ENCODE assay signal across 21 cellular contexts in the genomic region with DNA sequence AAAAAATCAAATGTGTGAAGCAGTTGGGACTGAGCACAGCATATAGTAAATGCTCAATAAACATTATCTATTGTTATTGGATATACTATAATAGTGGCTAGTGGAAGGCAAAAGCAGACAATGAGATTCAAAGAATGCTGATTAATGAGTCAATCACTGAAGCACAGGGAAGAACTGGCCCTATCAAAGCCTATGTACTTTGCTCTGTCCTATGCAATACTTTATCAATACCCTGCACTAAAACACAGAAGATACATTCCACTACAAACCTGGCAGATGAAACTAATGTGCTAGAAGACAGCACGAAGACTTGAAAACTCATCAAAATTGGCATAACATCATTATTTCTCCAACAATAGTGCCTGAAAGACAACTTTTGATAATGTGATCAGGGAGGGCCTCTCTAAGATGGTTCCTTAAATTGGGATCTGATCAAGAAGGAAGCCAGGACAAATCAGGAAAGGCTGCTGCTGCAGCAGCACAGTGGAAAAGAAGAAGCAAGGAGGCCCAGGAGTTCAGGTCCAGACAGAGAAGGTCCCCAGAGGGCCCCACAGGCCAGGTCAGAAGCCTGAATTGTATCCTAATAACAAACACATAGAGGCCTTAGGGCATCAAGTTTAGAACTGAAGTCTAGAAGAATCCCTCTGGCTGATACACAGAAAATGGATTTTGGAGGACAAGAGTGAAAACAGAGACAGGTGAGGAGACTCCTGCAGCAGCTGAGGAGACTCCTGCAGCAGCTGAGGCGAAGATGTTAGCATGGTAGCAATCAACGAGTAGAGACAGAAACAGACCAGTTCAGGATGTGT. TPM values are rescaled to one million over a fixed set of nuclear protein-coding genes. Genes with fewer than 3 reads are reported as not detected.
DNase-seq lines count a peak whose midpoint lies in the region; ATAC-seq and TF ChIP-seq lines count a peak whose summit lies in the region.
"Had no signal": no experiment of that assay in that cellular context is flagged by ENCODE, and none has a peak within 500 bp of the region (broad histone marks: within the 10 kb centered on the region; RNA-seq: fewer than 3 reads in every experiment).

No MANE protein-coding gene starts in this region.

- no peak for DNase-seq in T-helper 2 cell treated with Interferon-gamma antibody and Interleukin-4, amounts not matched to agents 5 μg/mL and 100 μg/mL, for 36 hours (ENCODE audit: low spot score)
- DNase-seq in T-helper 2 cell (no peak), naive B cell (no peak), coronary artery (ENCODE audit: low spot score) (no peak)
- DNase-seq in CD8-positive, alpha-beta memory T cell, result no peak
- no peak for DNase-seq in activated T-helper 1 cell treated with anti-CD3 and anti-CD28 coated beads, Interleukin-12 subunit alpha, Interleukin-12 subunit beta, Interleukin-2, Interleukin-4 antibody, amounts not matched to agents 30 ng/mL and 10 ng/mL and 1 ng/mL, durations not matched to agents 14 hours and 24 hours and 36 hours (ENCODE audit: low spot score)
- no peak for DNase-seq in stimulated activated CD4-positive, alpha-beta T cell treated with anti-CD3 and anti-CD28 coated beads, Interleukin-1b, Interleukin-23, amount 100 ng/mL, for 48 hours
- DNase-seq: brain microvascular endothelial cell; DMS53; effector memory CD4-positive, alpha-beta T cell; foreskin fibroblast; left ventricle myocardium inferior; NCI-H187; NCI-H526 treated with DMSO at 0.1 percent for 48 hours; posterior cingulate gyrus had no signal

- ATAC-seq in naive B cell (ENCODE audit: low read depth in 2 of 2), result no peak
- ATAC-seq in HG03460 (IDR thresholded peaks at IDR 0.05; ENCODE audit: unreplicated experiment), result no peak
- ATAC-seq: sciatic nerve had no signal

- no peaks in the 10 kb centered on the region for H3K9me3 ChIP-seq in CD8-positive, alpha-beta memory T cell (ENCODE audit: low read length)
- H3K9me3 ChIP-seq: left ventricle myocardium inferior, tibial nerve had no signal

- no peaks in the 10 kb centered on the region for H3K27me3 ChIP-seq in CD8-positive, alpha-beta memory T cell (ENCODE audit: insufficient read depth, low read length, poor library complexity, severe bottlenecking)
- H3K27me3 ChIP-seq: brain microvascular endothelial cell, tibial nerve had no signal

- no peaks in the 10 kb centered on the region for H3K9me3 Mint-ChIP-seq in T-helper 2 cell treated with Interferon-gamma antibody and Interleukin-4, amounts not matched to agents 5 μg/mL and 100 μg/mL, for 36 hours
- no peaks in the 10 kb centered on the region for H3K9me3 Mint-ChIP-seq in CD8-positive, alpha-beta memory T cell
- no peaks in the 10 kb centered on the region for H3K9me3 Mint-ChIP-seq in activated T-helper 1 cell treated with anti-CD3 and anti-CD28 coated beads, Interleukin-12 subunit alpha, Interleukin-12 subunit beta, Interleukin-2, Interleukin-4 antibody, amounts not matched to agents 30 ng/mL and 10 ng/mL and 1 ng/mL, durations not matched to agents 14 hours and 24 hours and 36 hours
- no peaks in the 10 kb centered on the region for H3K9me3 Mint-ChIP-seq in naive B cell
- H3K9me3 Mint-ChIP-seq: activated T-helper 2 cell treated with anti-CD3 and anti-CD28 coated beads, Interferon-gamma antibody, Interleukin-2, Interleukin-4, amounts not matched to agents 10 μg/mL and 5 μg/mL and 100 μg/mL, durations not matched to agents 14 hours and 24 hours and 36 hours; GM23338 had no signal

- peak overlapping the region; percentile 15 for H3K27ac Mint-ChIP-seq in T-helper 2 cell treated with Interferon-gamma antibody and Interleukin-4, amounts not matched to agents 5 μg/mL and 100 μg/mL, for 36 hours
- H3K27ac Mint-ChIP-seq in CD8-positive, alpha-beta memory T cell, result peak overlapping the region in 5 of 8 donors; percentile 17 to 38 (median 31)
- H3K27ac Mint-ChIP-seq in activated T-helper 1 cell treated with anti-CD3 and anti-CD28 coated beads, Interleukin-12 subunit alpha, Interleukin-12 subunit beta, Interleukin-2, Interleukin-4 antibody, amounts not matched to agents 30 ng/mL and 10 ng/mL and 1 ng/mL, durations not matched to agents 14 hours and 24 hours and 36 hours, result peak overlapping the region; percentile 46
- H3K27ac Mint-ChIP-seq in naive B cell, result peak overlapping the region in 5 of 6 donors; percentile 2 to 76 (median 16)
- H3K27ac Mint-ChIP-seq: activated T-helper 2 cell treated with anti-CD3 and anti-CD28 coated beads, Interferon-gamma antibody, Interleukin-2, Interleukin-4, amounts not matched to agents 10 μg/mL and 5 μg/mL and 100 μg/mL, durations not matched to agents 14 hours and 24 hours and 36 hours had no signal

- intact Hi-C loops in activated T-helper 1 cell treated with anti-CD3 and anti-CD28 coated beads, Interleukin-12 subunit alpha, Interleukin-12 subunit beta, Interleukin-2, Interleukin-4 antibody, amounts not matched to agents 30 ng/mL and 10 ng/mL and 1 ng/mL, durations not matched to agents 14 hours and 24 hours and 36 hours (cut with micrococcal nuclease), result no loop called here

- H3K27me3 Mint-ChIP-seq in T-helper 2 cell treated with Interferon-gamma antibody and Interleukin-4, amounts not matched to agents 5 μg/mL and 100 μg/mL, for 36 hours (ENCODE audit: low read depth), result no peaks in the 10 kb centered on the region
- no peaks in the 10 kb centered on the region for H3K27me3 Mint-ChIP-seq in CD8-positive, alpha-beta memory T cell
- no peaks in the 10 kb centered on the region for H3K27me3 Mint-ChIP-seq in activated T-helper 1 cell treated with anti-CD3 and anti-CD28 coated beads, Interleukin-12 subunit alpha, Interleukin-12 subunit beta, Interleukin-2, Interleukin-4 antibody, amounts not matched to agents 30 ng/mL and 10 ng/mL and 1 ng/mL, durations not matched to agents 14 hours and 24 hours and 36 hours (ENCODE audit: insufficient read depth)
- H3K27me3 Mint-ChIP-seq in naive B cell, result no peaks in the 10 kb centered on the region

- H3K4me3 ChIP-seq in CD8-positive, alpha-beta memory T cell (ENCODE audit: low read length), result no peak overlapping the region
- no peak overlapping the region for H3K4me3 ChIP-seq in coronary artery
- H3K4me3 ChIP-seq: left ventricle myocardium inferior, tibial nerve had no signal

- no peaks in the 10 kb centered on the region for H3K36me3 Mint-ChIP-seq in T-helper 2 cell treated with Interferon-gamma antibody and Interleukin-4, amounts not matched to agents 5 μg/mL and 100 μg/mL, for 36 hours (ENCODE audit: low read depth)
- H3K36me3 Mint-ChIP-seq in CD8-positive, alpha-beta memory T cell, result peaks cover 0 to 6% (median 2%) of the 10 kb centered on the region in 3 donors
- peaks cover 8% of the 10 kb centered on the region for H3K36me3 Mint-ChIP-seq in activated T-helper 1 cell treated with anti-CD3 and anti-CD28 coated beads, Interleukin-12 subunit alpha, Interleukin-12 subunit beta, Interleukin-2, Interleukin-4 antibody, amounts not matched to agents 30 ng/mL and 10 ng/mL and 1 ng/mL, durations not matched to agents 14 hours and 24 hours and 36 hours (ENCODE audit: low read depth)
- peaks cover 0 to 4% of the 10 kb centered on the region in 2 donors for H3K36me3 Mint-ChIP-seq in naive B cell

- peaks cover 28% of the 10 kb centered on the region for H3K4me1 Mint-ChIP-seq in T-helper 2 cell treated with Interferon-gamma antibody and Interleukin-4, amounts not matched to agents 5 μg/mL and 100 μg/mL, for 36 hours (ENCODE audit: low read depth)
- H3K4me1 Mint-ChIP-seq in CD8-positive, alpha-beta memory T cell, result peaks cover 45 to 68% (median 55%) of the 10 kb centered on the region in 3 donors
- peaks cover 32% of the 10 kb centered on the region for H3K4me1 Mint-ChIP-seq in activated T-helper 1 cell treated with anti-CD3 and anti-CD28 coated beads, Interleukin-12 subunit alpha, Interleukin-12 subunit beta, Interleukin-2, Interleukin-4 antibody, amounts not matched to agents 30 ng/mL and 10 ng/mL and 1 ng/mL, durations not matched to agents 14 hours and 24 hours and 36 hours (ENCODE audit: low read depth)
- peaks cover 32 to 65% (median 59%) of the 10 kb centered on the region in 3 donors for H3K4me1 Mint-ChIP-seq in naive B cell

- TF ChIP-seq CTCF in coronary artery (IDR thresholded peaks at IDR 0.05), result no peak

- H3K36me3 ChIP-seq in CD8-positive, alpha-beta memory T cell (ENCODE audit: insufficient read depth, low read length), result no peaks in the 10 kb centered on the region
- H3K36me3 ChIP-seq: brain microvascular endothelial cell, left ventricle myocardium inferior, tibial nerve had no signal

- CTCF ChIA-PET in CD8-positive, alpha-beta memory T cell (lab: Charles Lee), result no interaction called here

- H3K4me1 ChIP-seq in CD8-positive, alpha-beta memory T cell (ENCODE audit: insufficient read depth, low read length), result peaks cover 16% of the 10 kb centered on the region

- no peak overlapping the region for H3K27ac ChIP-seq in CD8-positive, alpha-beta memory T cell (ENCODE audit: low read depth, low read length)
- no peak overlapping the region for H3K27ac ChIP-seq in coronary artery
- H3K27ac ChIP-seq: 22Rv1, brain microvascular endothelial cell, left ventricle myocardium inferior, tibial nerve had no signal

- POLR2A ChIA-PET in CD8-positive, alpha-beta memory T cell (lab: Charles Lee), result interaction anchor here (0.6 kb wide), 1 partner anchor 31 kb away, joined by 3 read pairs; no protein-coding TSS in a partner anchor

- no peak overlapping the region for H3K4me3 Mint-ChIP-seq in T-helper 2 cell treated with Interferon-gamma antibody and Interleukin-4, amounts not matched to agents 5 μg/mL and 100 μg/mL, for 36 hours
- peak overlapping the region in 1 of 7 donors; percentile 3 for H3K4me3 Mint-ChIP-seq in CD8-positive, alpha-beta memory T cell
- H3K4me3 Mint-ChIP-seq in activated T-helper 1 cell treated with anti-CD3 and anti-CD28 coated beads, Interleukin-12 subunit alpha, Interleukin-12 subunit beta, Interleukin-2, Interleukin-4 antibody, amounts not matched to agents 30 ng/mL and 10 ng/mL and 1 ng/mL, durations not matched to agents 14 hours and 24 hours and 36 hours, result no peak overlapping the region
- H3K4me3 Mint-ChIP-seq in naive B cell, result peak overlapping the region in 2 of 8 donors; percentile 1 to 43
- H3K4me3 Mint-ChIP-seq: GM23338 had no signal

RNA-seq across cellular contexts. Expression of a gene that starts 18.6 kb away (rescaled TPM):
- 10 to 100 TPM; 64.9 to 65.5 TPM for total RNA-seq in CD8-positive, alpha-beta memory T cell
- polyA plus RNA-seq in CD8-positive, alpha-beta memory T cell, result 65.8 TPM
- 80.4 and 84.7 TPM in 2 replicates for total RNA-seq in activated T-helper 1 cell treated with anti-CD3 and anti-CD28 coated beads, Interleukin-12 subunit alpha, Interleukin-12 subunit beta, Interleukin-2, Interleukin-4 antibody, amounts not matched to agents 30 ng/mL and 10 ng/mL and 1 ng/mL, durations not matched to agents 14 hours and 24 hours and 36 hours
- 10 to 100 TPM; 25.6 to 68.3 (median 39.3) TPM for polyA plus RNA-seq in naive B cell (ENCODE audit: low read depth in 6 of 6)

RNA-seq across cellular contexts. Expression of a gene that starts 18.8 kb away (rescaled TPM):
- 10 to 100 TPM; 21.9 to 23.3 TPM for total RNA-seq in CD8-positive, alpha-beta memory T cell
- 26.0 TPM for polyA plus RNA-seq in CD8-positive, alpha-beta memory T cell
- total RNA-seq in activated T-helper 1 cell treated with anti-CD3 and anti-CD28 coated beads, Interleukin-12 subunit alpha, Interleukin-12 subunit beta, Interleukin-2, Interleukin-4 antibody, amounts not matched to agents 30 ng/mL and 10 ng/mL and 1 ng/mL, durations not matched to agents 14 hours and 24 hours and 36 hours, result 24.6 and 27.7 TPM in 2 replicates
- polyA plus RNA-seq in naive B cell (ENCODE audit: low read depth in 6 of 6), result 10 to 100 TPM; 15.1 to 24.1 (median 17.1) TPM
